In genomic region chr2:37593024-37593423, GRCh38 we compare ENCODE assay signal across 7 cellular contexts.
"Had no signal": no experiment of that assay in that cellular context is flagged by ENCODE, and none has a peak within 500 bp of the region (broad histone marks: within the 10 kb centered on the region; RNA-seq: fewer than 3 reads in every experiment).

No MANE protein-coding gene starts in this region.

- DNase-seq: GM23248, GOT3, H9, HCEC 1CT, IMR-90, KBM-7 had no signal

- H3K4me3 ChIP-seq: GM23248 had no signal

- H3K9ac ChIP-seq: GM23248 had no signal

- H3K27ac ChIP-seq: GM23248 had no signal

- FAIRE-seq: HTR-8/SVneo had no signal

- H2AFZ ChIP-seq: GM23248 had no signal
